1 cellular context compared by ENCODE assay signal in the genomic region with DNA sequence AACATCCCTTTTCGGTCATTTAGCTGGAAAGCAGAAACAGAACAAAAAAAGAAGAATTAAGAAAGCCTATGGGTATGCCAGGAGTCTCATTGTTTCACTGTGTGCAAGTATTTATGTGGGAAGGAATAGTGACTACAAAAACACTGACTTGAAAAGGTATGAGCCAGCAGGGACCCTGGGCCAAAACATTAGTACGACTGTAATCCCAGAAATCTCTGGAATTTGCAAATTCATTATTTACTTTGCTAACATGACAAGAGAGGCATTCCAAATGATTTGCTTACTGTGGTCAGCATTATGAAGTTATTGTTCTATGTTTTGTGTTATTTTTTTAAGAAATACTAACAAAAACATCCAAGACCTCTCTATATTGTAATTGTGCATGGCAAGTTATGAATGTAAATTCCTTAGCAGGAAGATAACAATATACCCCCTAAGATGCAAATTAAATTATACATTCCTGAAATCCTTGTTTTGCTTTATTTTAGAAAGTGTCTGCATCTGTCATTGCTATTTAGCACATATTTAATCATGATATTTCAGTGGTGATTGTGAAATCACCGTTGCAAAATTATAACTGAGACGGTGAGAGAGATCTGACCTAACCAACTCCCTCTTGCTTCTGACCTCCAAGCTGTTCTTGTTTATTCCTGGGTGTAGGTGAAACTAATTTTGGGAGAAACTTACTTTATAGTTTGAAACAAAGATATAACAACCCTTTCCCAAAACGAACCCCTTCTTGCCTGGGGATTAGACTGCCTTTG.
TF ChIP-seq lines count a peak whose summit lies in the region.

No MANE protein-coding gene starts in this region.

TF ChIP-seq in GM23338, 12 proteins besides CTCF, POLR2A, EP300 and RAD21 (continued from another document):
- TF ChIP-seq, protein P1, sequence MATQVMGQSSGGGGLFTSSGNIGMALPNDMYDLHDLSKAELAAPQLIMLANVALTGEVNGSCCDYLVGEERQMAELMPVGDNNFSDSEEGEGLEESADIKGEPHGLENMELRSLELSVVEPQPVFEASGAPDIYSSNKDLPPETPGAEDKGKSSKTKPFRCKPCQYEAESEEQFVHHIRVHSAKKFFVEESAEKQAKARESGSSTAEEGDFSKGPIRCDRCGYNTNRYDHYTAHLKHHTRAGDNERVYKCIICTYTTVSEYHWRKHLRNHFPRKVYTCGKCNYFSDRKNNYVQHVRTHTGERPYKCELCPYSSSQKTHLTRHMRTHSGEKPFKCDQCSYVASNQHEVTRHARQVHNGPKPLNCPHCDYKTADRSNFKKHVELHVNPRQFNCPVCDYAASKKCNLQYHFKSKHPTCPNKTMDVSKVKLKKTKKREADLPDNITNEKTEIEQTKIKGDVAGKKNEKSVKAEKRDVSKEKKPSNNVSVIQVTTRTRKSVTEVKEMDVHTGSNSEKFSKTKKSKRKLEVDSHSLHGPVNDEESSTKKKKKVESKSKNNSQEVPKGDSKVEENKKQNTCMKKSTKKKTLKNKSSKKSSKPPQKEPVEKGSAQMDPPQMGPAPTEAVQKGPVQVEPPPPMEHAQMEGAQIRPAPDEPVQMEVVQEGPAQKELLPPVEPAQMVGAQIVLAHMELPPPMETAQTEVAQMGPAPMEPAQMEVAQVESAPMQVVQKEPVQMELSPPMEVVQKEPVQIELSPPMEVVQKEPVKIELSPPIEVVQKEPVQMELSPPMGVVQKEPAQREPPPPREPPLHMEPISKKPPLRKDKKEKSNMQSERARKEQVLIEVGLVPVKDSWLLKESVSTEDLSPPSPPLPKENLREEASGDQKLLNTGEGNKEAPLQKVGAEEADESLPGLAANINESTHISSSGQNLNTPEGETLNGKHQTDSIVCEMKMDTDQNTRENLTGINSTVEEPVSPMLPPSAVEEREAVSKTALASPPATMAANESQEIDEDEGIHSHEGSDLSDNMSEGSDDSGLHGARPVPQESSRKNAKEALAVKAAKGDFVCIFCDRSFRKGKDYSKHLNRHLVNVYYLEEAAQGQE (IDR thresholded peaks at IDR 0.05; ENCODE audit: unreplicated experiment), result no peak
